In genomic region chr5:966345-966710, GRCh38 we compare ENCODE assay signal across 18 cellular contexts. TPM values are rescaled to one million over a fixed set of nuclear protein-coding genes. Genes with fewer than 3 reads are reported as not detected.
"Had no signal": no experiment of that assay in that cellular context is flagged by ENCODE, and none has a peak within 500 bp of the region (broad histone marks: within the 10 kb centered on the region; RNA-seq: fewer than 3 reads in every experiment).

No MANE protein-coding gene starts in this region.

- H3K27ac Mint-ChIP-seq: type B pancreatic cell had no signal

- H3K36me3 ChIP-seq: heart left ventricle, neutrophil, right atrium auricular region, sigmoid colon, suprapubic skin, thyroid gland had no signal

- H3K27me3 ChIP-seq: right atrium auricular region, sigmoid colon had no signal

- H3K4me3 Mint-ChIP-seq: naive thymus-derived CD8-positive, alpha-beta T cell; type B pancreatic cell had no signal

- H3K4me1 ChIP-seq: sigmoid colon, thyroid gland had no signal

- H3K4me3 ChIP-seq: heart left ventricle, mucosa of descending colon, right atrium auricular region, sigmoid colon, skin epidermis, suprapubic skin, thyroid gland had no signal

- H3K9me3 Mint-ChIP-seq: naive thymus-derived CD8-positive, alpha-beta T cell; type B pancreatic cell had no signal

- H3K9me3 ChIP-seq: heart left ventricle, mucosa of descending colon, neutrophil, right atrium auricular region, sigmoid colon, suprapubic skin, thyroid gland had no signal

- H3K27ac ChIP-seq: heart left ventricle, neutrophil, right atrium auricular region, sigmoid colon, skin epidermis, suprapubic skin, thyroid gland had no signal

- DNase-seq: effector memory CD4-positive, alpha-beta T cell; hypothalamus; kidney glomerular epithelial cell; mammary epithelial cell; naive thymus-derived CD8-positive, alpha-beta T cell; sigmoid colon; stimulated activated CD4-positive, alpha-beta T cell treated with anti-CD3 and anti-CD28 coated beads, Interleukin-12 subunit alpha, Interleukin-12 subunit beta, amount 100 ng/mL, for 4 hours; stimulated activated naive CD4-positive, alpha-beta T cell treated with Interleukin-2 at 50 U/mL for 16 hours; thyroid gland had no signal

- H3K36me3 Mint-ChIP-seq: naive thymus-derived CD8-positive, alpha-beta T cell; type B pancreatic cell had no signal

- ATAC-seq: esophagus mucosa; heart left ventricle; mucosa of descending colon; naive thymus-derived CD8-positive, alpha-beta T cell had no signal

RNA-seq across cellular contexts. Expression of gene NKD2, which starts 42.3 kb away (rescaled TPM):
- total RNA-seq: naive thymus-derived CD8-positive, alpha-beta T cell; osteocyte had no signal
